In the genomic region with DNA sequence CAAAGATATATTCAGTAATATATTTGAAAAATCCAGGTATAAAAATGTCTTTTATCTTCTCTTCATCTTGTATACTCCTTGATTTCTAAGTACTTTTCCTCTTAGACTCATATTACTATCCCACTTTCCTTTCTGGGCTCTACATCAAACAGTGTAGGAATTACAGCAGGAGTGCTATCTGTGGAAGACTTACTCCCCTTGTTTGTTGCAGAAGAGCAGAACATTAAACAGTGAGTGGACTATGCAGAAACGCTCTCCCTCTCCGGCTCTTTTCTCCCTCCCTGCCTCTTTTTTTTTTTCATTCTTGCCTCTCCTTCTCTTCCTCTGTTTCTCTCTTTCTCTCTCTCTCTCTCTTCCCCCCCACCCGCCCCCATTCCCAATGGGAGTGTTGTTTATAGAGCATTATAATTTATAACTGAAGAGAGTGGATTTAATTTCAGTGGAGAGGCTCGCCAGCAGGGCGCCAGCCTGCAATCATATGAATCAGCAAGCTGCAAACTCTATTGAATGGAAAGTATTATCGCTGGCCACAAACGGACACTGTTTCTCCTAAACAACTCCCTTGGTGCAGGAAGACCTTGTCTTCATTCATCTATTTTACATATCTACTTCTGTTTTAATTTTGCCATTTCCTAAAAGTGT, we compare ENCODE assay signal across 8 cellular contexts.
DNase-seq lines count a peak whose midpoint lies in the region; ATAC-seq and TF ChIP-seq lines count a peak whose summit lies in the region.

No MANE protein-coding gene starts in this region.

- DNase-seq in AG09319 (ENCODE audit: extremely low read depth, low read depth) (peak; percentile 61), NCI-H1092 treated with DMSO at 0.1 percent for 48 hours (lab: John Stamatoyannopoulos, UW) (peak; percentile 87), left kidney (ENCODE audit: low read depth, low spot score) (peak; percentile 68), GM10248 (ENCODE audit: extremely low spot score) (no peak)
- DNase-seq in effector memory CD4-positive, alpha-beta T cell = no peak

- no peak overlapping the region for H3K27ac ChIP-seq in effector memory CD4-positive, alpha-beta T cell (ENCODE audit: insufficient read depth, low read length, poor library complexity, severe bottlenecking)

- POLR2A ChIA-PET in GM10248 (lab: Yijun Ruan, JAX) = no interaction called here

- ATAC-seq in GM18870 (IDR thresholded peaks at IDR 0.05; ENCODE audit: unreplicated experiment) (no peak), HG02798 (IDR thresholded peaks at IDR 0.05; ENCODE audit: poor library complexity, unreplicated experiment) (no peak)

- H3K36me3 ChIP-seq in effector memory CD4-positive, alpha-beta T cell (ENCODE audit: control insufficient read depth, insufficient read depth, low read length) = no peaks in the 10 kb centered on the region

- no peaks in the 10 kb centered on the region for H3K9me3 ChIP-seq in effector memory CD4-positive, alpha-beta T cell (ENCODE audit: control insufficient read depth, low read length)

- no peaks in the 10 kb centered on the region for H3K27me3 ChIP-seq in effector memory CD4-positive, alpha-beta T cell (replicated peaks; ENCODE audit: control insufficient read depth, insufficient read depth, low read length, poor library complexity, severe bottlenecking)

- H3K4me3 ChIP-seq in WI38 (ENCODE audit: low read depth, low read length) = peak overlapping the region; percentile 50
- no peak overlapping the region for H3K4me3 ChIP-seq in effector memory CD4-positive, alpha-beta T cell (ENCODE audit: insufficient read depth, low read depth, low read length, poor library complexity, severe bottlenecking)

- no peaks in the 10 kb centered on the region for H3K4me1 ChIP-seq in effector memory CD4-positive, alpha-beta T cell (ENCODE audit: control insufficient read depth, insufficient read depth, low read length, poor library complexity, severe bottlenecking)

- CTCF ChIA-PET in GM10248 (lab: Yijun Ruan, JAX) = no interaction called here

- TF ChIP-seq CTCF in AG09319 (IDR thresholded peaks at IDR 0.05; ENCODE audit: low read depth, low read length) (no peak; the same call in none of the 2 replicates), WI38 (IDR thresholded peaks at IDR 0.05; ENCODE audit: low read depth, low read length) (no peak), GM10248 (IDR thresholded peaks at IDR 0.05; ENCODE audit: control extremely low read depth, extremely low read depth, low read depth, missing control alignments) (no peak)

Comparison
In these comparisons a context has a peak if more than half of its experiments do, and no peak if none do; other contexts are left out.
1. DNase-seq: peak in AG09319 (single experiment), NCI-H1092 treated with DMSO at 0.1 percent for 48 hours (single experiment) and left kidney (single experiment); none in GM10248 (single experiment) and effector memory CD4-positive, alpha-beta T cell (0 of 3).